12 cellular contexts compared by ENCODE assay signal in the genomic region with DNA sequence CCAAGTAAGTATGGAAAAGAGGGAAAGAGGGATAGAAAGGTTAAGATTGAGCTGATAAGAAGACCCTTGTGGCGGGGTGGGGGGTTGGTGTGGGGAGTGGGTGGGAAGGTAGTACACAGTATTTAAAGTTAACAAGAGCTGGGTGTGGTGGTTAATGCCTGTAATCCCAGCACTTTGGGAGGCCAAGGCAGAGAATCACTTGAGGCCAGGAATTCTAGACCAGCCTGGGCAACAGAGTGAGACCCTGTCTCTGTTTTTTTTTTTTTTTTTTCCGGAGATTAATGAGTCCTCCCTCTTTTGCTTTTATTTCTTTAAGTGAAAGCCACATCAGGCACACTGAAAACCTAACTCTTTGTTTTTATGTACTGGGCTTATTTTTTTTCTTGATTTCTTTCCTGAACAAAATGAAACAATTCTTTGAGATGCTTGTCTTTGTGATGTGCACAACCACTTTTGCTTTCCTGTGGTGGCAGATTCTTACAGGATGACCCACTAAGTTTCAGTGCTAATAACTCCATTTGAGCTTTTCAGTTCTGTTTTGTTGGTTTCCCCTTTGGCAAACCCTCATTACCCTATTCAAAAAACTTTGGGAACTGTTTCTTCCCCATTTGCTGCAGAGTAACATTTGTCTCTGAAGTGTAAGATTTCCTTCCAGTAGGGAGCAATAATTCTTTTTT. TPM values are rescaled to one million over a fixed set of nuclear protein-coding genes. Genes with fewer than 3 reads are reported as not detected.
DNase-seq lines count a peak whose midpoint lies in the region; ATAC-seq, FAIRE-seq and TF ChIP-seq lines count a peak whose summit lies in the region.
"Had no signal": no experiment of that assay in that cellular context is flagged by ENCODE, and none has a peak within 500 bp of the region (broad histone marks: within the 10 kb centered on the region; RNA-seq: fewer than 3 reads in every experiment).

No MANE protein-coding gene starts in this region.

- peak overlapping the region; percentile 67 to 83 (median 77) for H3K4me3 Mint-ChIP-seq in CD4-positive, alpha-beta memory T cell
- H3K4me3 Mint-ChIP-seq in activated T-helper 17 cell treated with anti-CD3 and anti-CD28 coated beads, Interleukin-2, amount 50 U/mL, for 72 hours = peak overlapping the region; percentile 58

- H3K4me1 Mint-ChIP-seq in CD4-positive, alpha-beta memory T cell = peaks cover 53 to 87% (median 69%) of the 10 kb centered on the region in 4 donors
- peaks cover 59% of the 10 kb centered on the region for H3K4me1 Mint-ChIP-seq in activated T-helper 17 cell treated with anti-CD3 and anti-CD28 coated beads, Interleukin-2, amount 50 U/mL, for 72 hours

- no peaks in the 10 kb centered on the region for H3K9me3 Mint-ChIP-seq in CD4-positive, alpha-beta memory T cell
- H3K9me3 Mint-ChIP-seq in activated T-helper 17 cell treated with anti-CD3 and anti-CD28 coated beads, Interleukin-2, amount 50 U/mL, for 72 hours = no peaks in the 10 kb centered on the region

- POLR2A ChIA-PET in CD4-positive, alpha-beta memory T cell (lab: Charles Lee; ENCODE audit: partially characterized antibody) = interaction anchor here (0.8 to 2.6 kb wide), 10 partner anchors 12 to 180 kb away, joined by 3 to 9 read pairs (median 4); a partner anchor contains a TSS

- peak overlapping the region in 1 of 2 donors; percentile 30 for H3K4me3 ChIP-seq in CD4-positive, alpha-beta memory T cell (ENCODE audit: low read length in 2 of 2)
- no peak overlapping the region for H3K4me3 ChIP-seq in neutrophil (ENCODE audit: low read depth in 1 of 2, low read length in 1 of 2)

- TF ChIP-seq CTCF in neutrophil (IDR thresholded peaks at IDR 0.05) = no peak

- no peaks in the 10 kb centered on the region for H3K27me3 ChIP-seq in CD4-positive, alpha-beta memory T cell (ENCODE audit: insufficient read depth, low read length)
- H3K27me3 ChIP-seq in neutrophil = no peaks in the 10 kb centered on the region

- peak; percentile 90 for FAIRE-seq in GM19239 (lab: Jason Lieb, UNC)

- no peaks in the 10 kb centered on the region for H3K9me3 ChIP-seq in CD4-positive, alpha-beta memory T cell (ENCODE audit: control insufficient read depth in 1 of 2, low read length in 2 of 2)
- no peaks in the 10 kb centered on the region for H3K9me3 ChIP-seq in neutrophil

- no peaks in the 10 kb centered on the region for H3K36me3 Mint-ChIP-seq in CD4-positive, alpha-beta memory T cell
- no peaks in the 10 kb centered on the region for H3K36me3 Mint-ChIP-seq in activated T-helper 17 cell treated with anti-CD3 and anti-CD28 coated beads, Interleukin-2, amount 50 U/mL, for 72 hours (ENCODE audit: low read depth)

- DNase-seq in CD4-positive, alpha-beta memory T cell = peak; percentile 47 to 66 (median 55)
- DNase-seq in GM19239 (ENCODE audit: insufficient read length, low spot score) = peak; percentile 22
- DNase-seq in NCI-H187 (lab: John Stamatoyannopoulos, UW) = no peak
- DNase-seq in NCI-H187 treated with DMSO at 0.1 percent for 48 hours (lab: John Stamatoyannopoulos, UW) = no peak
- DNase-seq: DMS53; NCI-H526; stimulated activated CD4-positive, alpha-beta T cell treated with anti-CD3 and anti-CD28 coated beads, Interleukin-4, amount 100 ng/mL, for 4 hours; SW 1271 had no signal

- no peaks in the 10 kb centered on the region for H3K36me3 ChIP-seq in CD4-positive, alpha-beta memory T cell (ENCODE audit: insufficient read depth, low read length)
- H3K36me3 ChIP-seq in neutrophil = no peaks in the 10 kb centered on the region

- ATAC-seq in activated T-helper 17 cell treated with anti-CD3 and anti-CD28 coated beads, Interleukin-2, amount 50 U/mL, for 72 hours (replicated peaks) = peak; percentile 22
- ATAC-seq in HG03439 (IDR thresholded peaks at IDR 0.05; ENCODE audit: unreplicated experiment) = no peak
- ATAC-seq in HG03469 (IDR thresholded peaks at IDR 0.05; ENCODE audit: unreplicated experiment) = no peak

- H3K27me3 Mint-ChIP-seq in CD4-positive, alpha-beta memory T cell = no peaks in the 10 kb centered on the region
- H3K27me3 Mint-ChIP-seq in activated T-helper 17 cell treated with anti-CD3 and anti-CD28 coated beads, Interleukin-2, amount 50 U/mL, for 72 hours = no peaks in the 10 kb centered on the region

- CTCF ChIA-PET in CD4-positive, alpha-beta memory T cell (lab: Charles Lee; ENCODE audit: partially characterized antibody) = interaction anchor here (0.6 to 3.4 kb wide), 11 partner anchors 8 to 240 kb away, joined by 3 to 15 read pairs (median 4); no protein-coding TSS in a partner anchor

- peak overlapping the region; percentile 28 for H3K27ac ChIP-seq in CD4-positive, alpha-beta memory T cell (ENCODE audit: low read depth, low read length)
- peak overlapping the region; percentile 50 for H3K27ac ChIP-seq in neutrophil

- peak overlapping the region; percentile 53 to 93 (median 80) for H3K27ac Mint-ChIP-seq in CD4-positive, alpha-beta memory T cell
- H3K27ac Mint-ChIP-seq in activated T-helper 17 cell treated with anti-CD3 and anti-CD28 coated beads, Interleukin-2, amount 50 U/mL, for 72 hours = peak overlapping the region; percentile 31

- intact Hi-C loops in CD4-positive, alpha-beta memory T cell (cut with micrococcal nuclease) = no loop called here

- H3K4me1 ChIP-seq in CD4-positive, alpha-beta memory T cell (ENCODE audit: insufficient read depth, low read length) = peaks cover 98% of the 10 kb centered on the region
- H3K4me1 ChIP-seq in neutrophil (ENCODE audit: control insufficient read depth in 1 of 2, insufficient read depth in 1 of 2, low read depth in 1 of 2, low read length in 1 of 2) = peaks cover 19 to 24% of the 10 kb centered on the region in 2 experiments

RNA-seq across cellular contexts. Expression of a gene that starts 54.8 kb away (rescaled TPM):
- total RNA-seq in CD4-positive, alpha-beta memory T cell = 100 to 1,000 TPM; 192 to 194 TPM
- polyA plus RNA-seq in CD4-positive, alpha-beta memory T cell = 10 to 100 TPM in 1 of 2 donors, 1 to 10 TPM in 1; 4.5 to 49.5 TPM
- 100 to 1,000 TPM; 150 to 252 TPM for total RNA-seq in activated T-helper 17 cell treated with anti-CD3 and anti-CD28 coated beads, Interleukin-2, amount 50 U/mL, for 72 hours

Comparison
In these comparisons a context has a peak if more than half of its experiments do, and no peak if none do; other contexts are left out.
1. DNase-seq: peak in CD4-positive, alpha-beta memory T cell (5 of 5) and GM19239 (single experiment); none in NCI-H187 (0 of 2) and NCI-H187 treated with DMSO at 0.1 percent for 48 hours (single experiment).